In the genomic region with DNA sequence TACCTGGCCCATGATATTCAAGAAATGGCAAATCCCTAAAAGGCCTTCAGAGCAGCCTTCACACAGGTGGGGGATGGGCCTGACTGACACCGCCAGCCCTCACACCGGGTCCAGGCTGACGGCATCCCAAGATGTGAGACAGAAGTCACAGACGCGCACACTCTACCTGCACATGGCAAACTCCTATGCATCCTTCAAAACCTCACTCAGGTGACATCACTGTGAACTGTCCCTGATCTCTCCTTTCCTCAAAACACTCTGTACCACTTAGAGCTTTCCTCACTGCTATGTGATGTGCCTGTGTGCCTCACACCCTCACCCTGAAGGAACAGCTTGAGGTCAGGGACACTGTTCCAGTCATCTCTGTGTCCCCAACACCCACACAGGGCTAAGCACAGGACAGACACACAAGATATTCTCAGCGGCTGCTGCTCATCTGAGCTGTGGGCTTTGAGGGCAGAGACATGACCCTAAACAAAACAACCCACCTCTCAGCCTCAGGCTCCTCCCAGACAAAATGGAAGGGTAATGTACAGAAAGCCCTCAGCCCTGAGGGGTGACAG, we compare ENCODE assay signal across 11 cellular contexts. TPM values are rescaled to one million over a fixed set of nuclear protein-coding genes. Genes with fewer than 3 reads are reported as not detected.
A peak's percentile ranks its signal among the peaks of the same experiment; 100 is the strongest.
DNase-seq lines count a peak whose midpoint lies in the region; ATAC-seq, FAIRE-seq and TF ChIP-seq lines count a peak whose summit lies in the region.
"Had no signal": no experiment of that assay in that cellular context is flagged by ENCODE, and none has a peak within 500 bp of the region (broad histone marks: within the 10 kb centered on the region; RNA-seq: fewer than 3 reads in every experiment).

No MANE protein-coding gene starts in this region.

- no peak overlapping the region for H3K4me3 ChIP-seq in Caco-2 (ENCODE audit: low read depth, low read length)
- H3K4me3 ChIP-seq in skeletal muscle tissue (ENCODE audit: low read length in 3 of 3): peak overlapping the region in 2 of 3 donors; percentile 34 to 52
- H3K4me3 ChIP-seq in small intestine (ENCODE audit: low read depth in 1 of 2, low read length in 2 of 2): no peak overlapping the region
- H3K4me3 ChIP-seq: gastroesophageal sphincter had no signal

- ATAC-seq in WTC11: no peak
- no peak for ATAC-seq in effector memory CD8-positive, alpha-beta T cell (replicated peaks)
- ATAC-seq: gastroesophageal sphincter, left lobe of liver had no signal

- H3K27ac ChIP-seq in skeletal muscle tissue (ENCODE audit: low read depth, low read length): peak overlapping the region; percentile 92
- H3K27ac ChIP-seq in small intestine (ENCODE audit: low read depth in 1 of 2, low read length in 1 of 2): no peak overlapping the region

- H3K36me3 Mint-ChIP-seq in Caco-2 (ENCODE audit: insufficient read depth, unreplicated experiment) (peaks cover 37% of the 10 kb centered on the region), WTC11 (no peaks in the 10 kb centered on the region)
- peaks cover 24% of the 10 kb centered on the region for H3K36me3 Mint-ChIP-seq in effector memory CD8-positive, alpha-beta T cell (ENCODE audit: insufficient read depth)

- no TSS peak for BruUV-seq in Caco-2 (replicated peaks; lab: Mats Ljungman, UMichigan)

- TF ChIP-seq CTCF in Caco-2 (IDR thresholded peaks at IDR 0.05; ENCODE audit: insufficient read depth in 1 of 2, low read depth in 1 of 2, low read length in 1 of 2, severe bottlenecking in 1 of 2, unreplicated experiment in 1 of 2) (no peak), WTC11 (IDR thresholded peaks at IDR 0.05) (no peak)

- peak overlapping the region in 2 of 3 donors; percentile 35 to 63 for H3K9ac ChIP-seq in skeletal muscle tissue (ENCODE audit: low read depth in 1 of 3, low read length in 3 of 3)

- WGBS in small intestine, 3 donors: 83 to 92% (median 91%) methylated on average over 6 of the region's 6 CpGs

- no peak for DNase-seq in Caco-2
- no peak for DNase-seq in WTC11 (ENCODE audit: low spot score)
- DNase-seq in effector memory CD8-positive, alpha-beta T cell: no peak
- DNase-seq in NCI-H1417 treated with DMSO at 0.1 percent for 48 hours (lab: John Stamatoyannopoulos, UW): no peak
- DNase-seq in RPMI8226: no peak
- DNase-seq in small intestine: no peak
- DNase-seq: KG1, PC-3 had no signal

- no peaks in the 10 kb centered on the region for H3K27me3 ChIP-seq in Caco-2 (replicated peaks; ENCODE audit: control insufficient read depth, insufficient read depth, low read length)
- no peaks in the 10 kb centered on the region for H3K27me3 ChIP-seq in skeletal muscle tissue (ENCODE audit: control insufficient read depth in 3 of 3, insufficient read depth in 3 of 3, low read length in 3 of 3)
- no peaks in the 10 kb centered on the region for H3K27me3 ChIP-seq in small intestine (ENCODE audit: control insufficient read depth in 2 of 2, insufficient read depth in 2 of 2, low read length in 2 of 2)
- H3K27me3 ChIP-seq: gastroesophageal sphincter had no signal

- H3K27ac Mint-ChIP-seq in Caco-2 (ENCODE audit: unreplicated experiment) (peak overlapping the region; percentile 61), WTC11 (peak overlapping the region; percentile 67; the same call in 1 of the 2 replicates)
- peak overlapping the region; percentile 98 for H3K27ac Mint-ChIP-seq in effector memory CD8-positive, alpha-beta T cell

- H3K9me3 Mint-ChIP-seq in Caco-2 (ENCODE audit: unreplicated experiment) (no peaks in the 10 kb centered on the region), WTC11 (no peaks in the 10 kb centered on the region)
- H3K9me3 Mint-ChIP-seq in effector memory CD8-positive, alpha-beta T cell: no peaks in the 10 kb centered on the region

- CTCF ChIA-PET in Caco-2 (lab: Charles Lee): interaction anchor here (0.5 to 1.7 kb wide), 2 partner anchors 12 to 26 kb away, joined by 3 to 7 read pairs; no protein-coding TSS in a partner anchor
- CTCF ChIA-PET in WTC11 (lab: Charles Lee): interaction anchor here (1.8 kb wide), 1 partner anchor 11 kb away, joined by 15 read pairs; no protein-coding TSS in a partner anchor

- no peaks in the 10 kb centered on the region for H3K9me3 ChIP-seq in Caco-2
- H3K9me3 ChIP-seq in skeletal muscle tissue (ENCODE audit: control insufficient read depth in 3 of 3, low read length in 3 of 3): no peaks in the 10 kb centered on the region
- H3K9me3 ChIP-seq in small intestine (ENCODE audit: control insufficient read depth, low read depth): no peaks in the 10 kb centered on the region
- H3K9me3 ChIP-seq: gastroesophageal sphincter had no signal

- H3K36me3 ChIP-seq in Caco-2 (ENCODE audit: control insufficient read depth, insufficient read depth, low read length) (peaks cover 9% of the 10 kb centered on the region), skeletal muscle tissue (ENCODE audit: control insufficient read depth in 3 of 3, insufficient read depth in 3 of 3, low read length in 3 of 3) (peaks cover 0 to 4% (median 2%) of the 10 kb centered on the region in 3 donors), small intestine (ENCODE audit: control insufficient read depth in 2 of 2, insufficient read depth in 2 of 2, low read length in 2 of 2) (no peaks in the 10 kb centered on the region)
- H3K36me3 ChIP-seq: gastroesophageal sphincter had no signal

- POLR2A ChIA-PET in Caco-2 (lab: Charles Lee) (no interaction called here), WTC11 (lab: Charles Lee) (no interaction called here)

- H3K4me1 ChIP-seq in Caco-2: peaks cover 53% of the 10 kb centered on the region
- peaks cover 93 to 99% (median 97%) of the 10 kb centered on the region in 3 donors for H3K4me1 ChIP-seq in skeletal muscle tissue (ENCODE audit: control insufficient read depth in 3 of 3, insufficient read depth in 3 of 3, low read length in 3 of 3)
- H3K4me1 ChIP-seq in small intestine (ENCODE audit: control insufficient read depth in 2 of 2, insufficient read depth in 1 of 2, low read depth in 1 of 2, low read length in 1 of 2): peaks cover 3 to 15% of the 10 kb centered on the region in 2 donors

- H3K27me3 Mint-ChIP-seq in Caco-2 (ENCODE audit: insufficient read depth, unreplicated experiment): no peaks in the 10 kb centered on the region
- H3K27me3 Mint-ChIP-seq in WTC11 (ENCODE audit: low read depth): no peaks in the 10 kb centered on the region
- H3K27me3 Mint-ChIP-seq in effector memory CD8-positive, alpha-beta T cell: no peaks in the 10 kb centered on the region

- no peak overlapping the region for H3K4me3 Mint-ChIP-seq in Caco-2 (ENCODE audit: unreplicated experiment)
- H3K4me3 Mint-ChIP-seq in WTC11: no peak overlapping the region
- H3K4me3 Mint-ChIP-seq in effector memory CD8-positive, alpha-beta T cell: peak overlapping the region; percentile 87 to 88

- FAIRE-seq in small intestine (lab: Jason Lieb, UNC): no peak

- intact Hi-C loops in Caco-2 (cut with micrococcal nuclease; ENCODE audit: unreplicated experiment): no loop called here

- H3K4me1 Mint-ChIP-seq in Caco-2 (ENCODE audit: low read depth, unreplicated experiment) (peaks cover 26% of the 10 kb centered on the region), WTC11 (peaks cover 36% of the 10 kb centered on the region)
- peaks cover 81 to 88% of the 10 kb centered on the region in 2 donors for H3K4me1 Mint-ChIP-seq in effector memory CD8-positive, alpha-beta T cell (ENCODE audit: low read depth in 2 of 2)

TF ChIP-seq in WTC11, 78 proteins besides CTCF, POLR2A, EP300 and RAD21 (continues in another document):
- TF ChIP-seq SP1 (CRISPR knock-in tag; conservative IDR thresholded peaks at IDR 0.05) (no peak), CBFB (CRISPR knock-in tag; IDR thresholded peaks at IDR 0.05; ENCODE audit: low read depth) (no peak), ATF2 (CRISPR knock-in tag; IDR thresholded peaks at IDR 0.05; ENCODE audit: borderline replicate concordance, low read depth) (no peak), FOXK1 (CRISPR knock-in tag; IDR thresholded peaks at IDR 0.05) (no peak), NFYB (CRISPR knock-in tag; conservative IDR thresholded peaks at IDR 0.05; ENCODE audit: low read depth) (no peak), ZNF317 (CRISPR knock-in tag; IDR thresholded peaks at IDR 0.05; ENCODE audit: borderline replicate concordance, low read depth) (no peak), MYBL2 (CRISPR knock-in tag; IDR thresholded peaks at IDR 0.05) (no peak), JAZF1 (CRISPR knock-in tag; IDR thresholded peaks at IDR 0.05) (no peak)
- TF ChIP-seq, protein P1, sequence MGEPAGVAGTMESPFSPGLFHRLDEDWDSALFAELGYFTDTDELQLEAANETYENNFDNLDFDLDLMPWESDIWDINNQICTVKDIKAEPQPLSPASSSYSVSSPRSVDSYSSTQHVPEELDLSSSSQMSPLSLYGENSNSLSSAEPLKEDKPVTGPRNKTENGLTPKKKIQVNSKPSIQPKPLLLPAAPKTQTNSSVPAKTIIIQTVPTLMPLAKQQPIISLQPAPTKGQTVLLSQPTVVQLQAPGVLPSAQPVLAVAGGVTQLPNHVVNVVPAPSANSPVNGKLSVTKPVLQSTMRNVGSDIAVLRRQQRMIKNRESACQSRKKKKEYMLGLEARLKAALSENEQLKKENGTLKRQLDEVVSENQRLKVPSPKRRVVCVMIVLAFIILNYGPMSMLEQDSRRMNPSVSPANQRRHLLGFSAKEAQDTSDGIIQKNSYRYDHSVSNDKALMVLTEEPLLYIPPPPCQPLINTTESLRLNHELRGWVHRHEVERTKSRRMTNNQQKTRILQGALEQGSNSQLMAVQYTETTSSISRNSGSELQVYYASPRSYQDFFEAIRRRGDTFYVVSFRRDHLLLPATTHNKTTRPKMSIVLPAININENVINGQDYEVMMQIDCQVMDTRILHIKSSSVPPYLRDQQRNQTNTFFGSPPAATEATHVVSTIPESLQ (CRISPR knock-in tag; IDR thresholded peaks at IDR 0.05): no peak

RNA-seq across cellular contexts. Expression of gene BIN1, which starts 27.5 kb away (rescaled TPM):
- total RNA-seq in Caco-2 (2022): 198 and 205 TPM in 2 replicates
- 38.9 to 42.5 TPM (median 41.6 TPM) in 3 replicates for total RNA-seq in WTC11 (2021)
- 597 TPM for total RNA-seq in skeletal muscle tissue
- 10 to 100 TPM in 2 of 3 donors, 1 to 10 TPM in 1; 6.7 to 40.7 (median 16.8) TPM for polyA plus RNA-seq in small intestine

Comparison
In these comparisons a context has a peak if more than half of its experiments do, and no peak if none do; other contexts are left out.
1. H3K4me3 ChIP-seq: peak in skeletal muscle tissue (2 of 3); none in Caco-2 (single experiment) and small intestine (0 of 2).
2. H3K4me3 Mint-ChIP-seq: peak in effector memory CD8-positive, alpha-beta T cell (2 of 2); none in Caco-2 (single experiment) and WTC11 (single experiment).
3. Peak in every context shown above with its lines, with median percentiles within 50 percentile points of each other: H3K27ac Mint-ChIP-seq.